Comparison of ENCODE assay signal across 32 cellular contexts in genomic region chrX:16042980-16043379, GRCh38.
"Had no signal": no experiment of that assay in that cellular context is flagged by ENCODE, and none has a peak within 500 bp of the region (broad histone marks: within the 10 kb centered on the region; RNA-seq: fewer than 3 reads in every experiment).

No MANE protein-coding gene starts in this region.

- H3K9me3 Mint-ChIP-seq: activated CD4-positive, alpha-beta T cell treated with anti-CD3 and anti-CD28 coated beads, Interleukin-2, amount 10 ng/mL, durations not matched to agents 24 days and 14 days; activated CD8-positive, alpha-beta T cell treated with anti-CD3 and anti-CD28 coated beads for 36 hours; activated naive CD4-positive, alpha-beta T cell treated with anti-CD3 and anti-CD28 coated beads, Interleukin-2, amount 50 U/mL, for 24 hours; activated naive CD8-positive, alpha-beta T cell treated with anti-CD3 and anti-CD28 coated beads, Interleukin-2, amount 10 ng/mL, durations not matched to agents 7 days and 5 days; activated T-cell treated with anti-CD3 and anti-CD28 coated beads, Interleukin-2, amount 50 U/mL, for 24 hours; activated T-helper 2 cell treated with anti-CD3 and anti-CD28 coated beads, Interferon-gamma antibody, Interleukin-2, Interleukin-4, amounts not matched to agents 10 μg/mL and 5 μg/mL and 100 μg/mL, durations not matched to agents 14 hours and 24 hours and 36 hours had no signal

- H3K27ac ChIP-seq: ascending aorta, breast epithelium, KMS-11, Peyer's patch, RWPE1, VCaP had no signal

- H3K4me1 ChIP-seq: ascending aorta, breast epithelium, Peyer's patch had no signal

- DNase-seq: activated CD4-positive, alpha-beta T cell treated with anti-CD3 and anti-CD28 coated beads, Interleukin-2, amount 10 ng/mL, durations not matched to agents 24 days and 14 days; activated CD4-positive, alpha-beta T cell treated with anti-CD3 and anti-CD28 coated beads, Interleukin-2, amount 50 U/mL, for 4 hours; activated CD4-positive, CD25-positive, alpha-beta regulatory T cell; activated CD8-positive, alpha-beta T cell treated with anti-CD3 and anti-CD28 coated beads for 36 hours; activated gamma-delta T cell; activated naive CD4-positive, alpha-beta T cell treated with Interleukin-2 at 50 U/mL for 16 hours; activated naive CD8-positive, alpha-beta T cell treated with anti-CD3 and anti-CD28 coated beads, Interleukin-2, amount 10 ng/mL, durations not matched to agents 7 days and 5 days; activated T-cell treated with anti-CD3 and anti-CD28 coated beads, Interleukin-2, amount 50 U/mL, for 24 hours; amygdala; MM.1S; MV-4-11; NCI-H1092; NCI-H1436 treated with DMSO at 0.1 percent for 48 hours; NCI-H1694 treated with DMSO at 0.1 percent for 48 hours; NCI-H2029; NCI-H345; NCI-H524 treated with DMSO at 0.1 percent for 48 hours; PC-3; Peyer's patch; SIG-M5; SW 1271; T-helper 1 cell; T-helper 2 cell; T-helper 9 cell had no signal

- H3K9me3 ChIP-seq: ascending aorta, breast epithelium, Peyer's patch had no signal

- H3K4me3 Mint-ChIP-seq: activated CD4-positive, alpha-beta T cell treated with anti-CD3 and anti-CD28 coated beads, Interleukin-2, amount 10 ng/mL, durations not matched to agents 24 days and 14 days; activated CD8-positive, alpha-beta T cell treated with anti-CD3 and anti-CD28 coated beads for 36 hours; activated naive CD4-positive, alpha-beta T cell treated with anti-CD3 and anti-CD28 coated beads, Interleukin-2, amount 50 U/mL, for 24 hours; activated naive CD8-positive, alpha-beta T cell treated with anti-CD3 and anti-CD28 coated beads, Interleukin-2, amount 10 ng/mL, durations not matched to agents 7 days and 5 days; activated T-cell treated with anti-CD3 and anti-CD28 coated beads, Interleukin-2, amount 50 U/mL, for 24 hours had no signal

- H3K36me3 ChIP-seq: ascending aorta, breast epithelium, Peyer's patch had no signal

- ATAC-seq: activated CD8-positive, alpha-beta T cell treated with anti-CD3 and anti-CD28 coated beads for 36 hours; PC-3; Right ventricle myocardium inferior had no signal

- H3K4me1 Mint-ChIP-seq: activated naive CD4-positive, alpha-beta T cell treated with anti-CD3 and anti-CD28 coated beads, Interleukin-2, amount 50 U/mL, for 24 hours; activated naive CD8-positive, alpha-beta T cell treated with anti-CD3 and anti-CD28 coated beads, Interleukin-2, amount 10 ng/mL, durations not matched to agents 7 days and 5 days had no signal

- H3K27me3 ChIP-seq: ascending aorta, Peyer's patch had no signal

- H3K4me3 ChIP-seq: ascending aorta, breast epithelium, Peyer's patch had no signal

- H3K27ac Mint-ChIP-seq: activated CD4-positive, alpha-beta T cell treated with anti-CD3 and anti-CD28 coated beads, Interleukin-2, amount 10 ng/mL, durations not matched to agents 24 days and 14 days; activated CD8-positive, alpha-beta T cell treated with anti-CD3 and anti-CD28 coated beads for 36 hours; activated naive CD4-positive, alpha-beta T cell treated with anti-CD3 and anti-CD28 coated beads, Interleukin-2, amount 50 U/mL, for 24 hours; activated naive CD8-positive, alpha-beta T cell treated with anti-CD3 and anti-CD28 coated beads, Interleukin-2, amount 10 ng/mL, durations not matched to agents 7 days and 5 days; activated T-cell treated with anti-CD3 and anti-CD28 coated beads, Interleukin-2, amount 50 U/mL, for 24 hours; activated T-helper 2 cell treated with anti-CD3 and anti-CD28 coated beads, Interferon-gamma antibody, Interleukin-2, Interleukin-4, amounts not matched to agents 10 μg/mL and 5 μg/mL and 100 μg/mL, durations not matched to agents 14 hours and 24 hours and 36 hours had no signal

- H3K36me3 Mint-ChIP-seq: activated naive CD4-positive, alpha-beta T cell treated with anti-CD3 and anti-CD28 coated beads, Interleukin-2, amount 50 U/mL, for 24 hours; activated naive CD8-positive, alpha-beta T cell treated with anti-CD3 and anti-CD28 coated beads, Interleukin-2, amount 10 ng/mL, durations not matched to agents 7 days and 5 days had no signal

- H3K27me3 Mint-ChIP-seq: activated CD4-positive, alpha-beta T cell treated with anti-CD3 and anti-CD28 coated beads, Interleukin-2, amount 10 ng/mL, durations not matched to agents 24 days and 14 days; activated CD8-positive, alpha-beta T cell treated with anti-CD3 and anti-CD28 coated beads for 36 hours; activated naive CD4-positive, alpha-beta T cell treated with anti-CD3 and anti-CD28 coated beads, Interleukin-2, amount 50 U/mL, for 24 hours had no signal

- H3K9ac ChIP-seq: KMS-11 had no signal
